ENCODE assay signal across 9 cellular contexts in the genomic region with DNA sequence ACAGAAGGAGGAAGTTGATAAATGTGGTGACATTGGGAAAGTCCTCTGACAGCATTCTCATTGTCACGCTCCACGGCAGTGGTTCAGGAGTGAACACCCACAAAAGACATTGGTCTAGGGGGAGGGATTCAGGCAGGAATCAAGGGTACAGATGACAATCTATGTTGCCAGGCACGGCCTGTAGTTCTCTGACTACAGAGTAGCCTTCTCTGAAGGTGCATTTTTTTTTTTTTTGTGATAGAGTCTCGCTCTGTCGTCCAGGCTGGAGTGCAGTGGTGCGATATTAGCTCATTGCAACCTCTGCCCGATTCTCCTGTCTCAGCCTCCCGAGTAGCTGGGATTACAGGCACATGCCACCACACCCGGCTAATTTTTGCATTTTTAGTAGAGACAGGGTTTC. TPM values are rescaled to one million over a fixed set of nuclear protein-coding genes. Genes with fewer than 3 reads are reported as not detected.
A peak's percentile ranks its signal among the peaks of the same experiment; 100 is the strongest.
DNase-seq lines count a peak whose midpoint lies in the region; ATAC-seq and TF ChIP-seq lines count a peak whose summit lies in the region.
"Had no signal": no experiment of that assay in that cellular context is flagged by ENCODE, and none has a peak within 500 bp of the region (broad histone marks: within the 10 kb centered on the region; RNA-seq: fewer than 3 reads in every experiment).

No MANE protein-coding gene starts in this region.

- H3K27ac Mint-ChIP-seq in osteocyte (ENCODE audit: unreplicated experiment), result no peak overlapping the region
- no peak overlapping the region for H3K27ac Mint-ChIP-seq in nephron progenitor cell

- H3K4me1 Mint-ChIP-seq in activated T-cell treated with anti-CD3 and anti-CD28 coated beads, Interleukin-2, amount 50 U/mL, for 4 hours (ENCODE audit: low read depth), result peaks cover 13% of the 10 kb centered on the region
- H3K4me1 Mint-ChIP-seq in osteocyte (ENCODE audit: unreplicated experiment) (no peaks in the 10 kb centered on the region), nephron progenitor cell (peaks cover 29% of the 10 kb centered on the region)

- DNase-seq in GF-D8 (lab: John Stamatoyannopoulos, UW) (peak; percentile 99), osteocyte (ENCODE audit: extremely low spot score, unreplicated experiment) (peak; percentile 62), NCI-H1930 (lab: John Stamatoyannopoulos, UW) (no peak), nephron progenitor cell (no peak), NCI-H82 (lab: John Stamatoyannopoulos, UW) (no peak)
- DNase-seq in activated T-cell treated with anti-CD3 and anti-CD28 coated beads, Interleukin-2, amount 50 U/mL, for 4 hours, result no peak

- H3K4me3 Mint-ChIP-seq in activated T-cell treated with anti-CD3 and anti-CD28 coated beads, Interleukin-2, amount 50 U/mL, for 4 hours, result peak overlapping the region; percentile 42
- no peak overlapping the region for H3K4me3 Mint-ChIP-seq in osteocyte (ENCODE audit: unreplicated experiment)
- H3K4me3 Mint-ChIP-seq in nephron progenitor cell, result no peak overlapping the region
- H3K4me3 Mint-ChIP-seq: activated naive CD8-positive, alpha-beta T cell had no signal

- peak; percentile 56 for ATAC-seq in GM19463 (IDR thresholded peaks at IDR 0.05; ENCODE audit: unreplicated experiment)
- peak; percentile 58 for ATAC-seq in HG03457 (IDR thresholded peaks at IDR 0.05; ENCODE audit: unreplicated experiment)
- ATAC-seq in activated T-cell treated with anti-CD3 and anti-CD28 coated beads, Interleukin-2, amount 50 U/mL, for 4 hours, result peak; percentile 98

- H3K36me3 Mint-ChIP-seq in activated T-cell treated with anti-CD3 and anti-CD28 coated beads, Interleukin-2, amount 50 U/mL, for 4 hours (ENCODE audit: insufficient read depth), result no peaks in the 10 kb centered on the region
- H3K36me3 Mint-ChIP-seq in osteocyte (ENCODE audit: unreplicated experiment), result no peaks in the 10 kb centered on the region
- no peaks in the 10 kb centered on the region for H3K36me3 Mint-ChIP-seq in nephron progenitor cell (ENCODE audit: low read depth)
- H3K36me3 Mint-ChIP-seq: activated naive CD8-positive, alpha-beta T cell had no signal

- TF ChIP-seq CTCF in osteocyte (IDR thresholded peaks at IDR 0.05) (no peak), nephron progenitor cell (IDR thresholded peaks at IDR 0.05) (no peak)

- H3K27me3 Mint-ChIP-seq in activated T-cell treated with anti-CD3 and anti-CD28 coated beads, Interleukin-2, amount 50 U/mL, for 4 hours (ENCODE audit: low read depth), result no peaks in the 10 kb centered on the region
- H3K27me3 Mint-ChIP-seq in osteocyte (ENCODE audit: unreplicated experiment) (peaks cover 17% of the 10 kb centered on the region), nephron progenitor cell (ENCODE audit: low read depth, poor library complexity) (peaks cover 11% of the 10 kb centered on the region)
- H3K27me3 Mint-ChIP-seq: activated naive CD8-positive, alpha-beta T cell had no signal

- no peaks in the 10 kb centered on the region for H3K9me3 Mint-ChIP-seq in activated T-cell treated with anti-CD3 and anti-CD28 coated beads, Interleukin-2, amount 50 U/mL, for 4 hours
- H3K9me3 Mint-ChIP-seq in osteocyte (ENCODE audit: unreplicated experiment) (no peaks in the 10 kb centered on the region), nephron progenitor cell (no peaks in the 10 kb centered on the region)

RNA-seq across cellular contexts. Expression of a gene that starts 7.4 kb away (rescaled TPM):
- total RNA-seq in activated T-cell treated with anti-CD3 and anti-CD28 coated beads, Interleukin-2, amount 50 U/mL, for 4 hours, result 100 to 1,000 TPM; 171 to 175 (median 173) TPM
- 96.1 and 96.3 TPM in 2 replicates for total RNA-seq in osteocyte

RNA-seq across cellular contexts. Expression of a gene that starts 12.4 kb away (rescaled TPM):
- 100 to 1,000 TPM; 408 to 545 (median 430) TPM for total RNA-seq in activated T-cell treated with anti-CD3 and anti-CD28 coated beads, Interleukin-2, amount 50 U/mL, for 4 hours
- total RNA-seq in osteocyte, result 223 and 242 TPM in 2 replicates

RNA-seq across cellular contexts. Expression of a gene that starts 38.3 kb away (rescaled TPM):
- total RNA-seq in activated T-cell treated with anti-CD3 and anti-CD28 coated beads, Interleukin-2, amount 50 U/mL, for 4 hours, result 100 to 1,000 TPM; 103 to 110 (median 109) TPM
- total RNA-seq in osteocyte, result 22.4 and 23.1 TPM in 2 replicates

Comparison
In these comparisons a context has a peak if more than half of its experiments do, and no peak if none do; other contexts are left out.
1. DNase-seq: peak in GF-D8 (single experiment) and osteocyte (single experiment); none in activated T-cell treated with anti-CD3 and anti-CD28 coated beads, Interleukin-2, amount 50 U/mL, for 4 hours (single experiment), NCI-H1930 (0 of 2), nephron progenitor cell (single experiment) and NCI-H82 (single experiment).
2. Peak in every context shown above with its lines, with median percentiles within 50 percentile points of each other: ATAC-seq.